ENCODE assay signal across 16 cellular contexts in genomic region chr10:84375881-84376280, GRCh38. TPM values are rescaled to one million over a fixed set of nuclear protein-coding genes. Genes with fewer than 3 reads are reported as not detected.
DNase-seq lines count a peak whose midpoint lies in the region; ATAC-seq and TF ChIP-seq lines count a peak whose summit lies in the region.
"Had no signal": no experiment of that assay in that cellular context is flagged by ENCODE, and none has a peak within 500 bp of the region (broad histone marks: within the 10 kb centered on the region; RNA-seq: fewer than 3 reads in every experiment).

No MANE protein-coding gene starts in this region.

- H3K36me3 ChIP-seq in IMR-90 (ENCODE audit: control insufficient read depth, insufficient read depth, low read length) (peaks cover 14% of the 10 kb centered on the region), body of pancreas (replicated peaks in 1 of 2; ENCODE audit: insufficient read depth in 1 of 2, low read depth in 2 of 2) (peaks cover 0 to 6% of the 10 kb centered on the region in 2 donors)

- H3K4me1 ChIP-seq in IMR-90 (ENCODE audit: control insufficient read depth, insufficient read depth, low read length) (no peaks in the 10 kb centered on the region), body of pancreas (no peaks in the 10 kb centered on the region)
- H3K4me1 ChIP-seq: Peyer's patch, SJSA1 had no signal

- H3K79me1 ChIP-seq in IMR-90 (ENCODE audit: low read depth in 1 of 2, low read length in 2 of 2): peaks cover 20 to 31% of the 10 kb centered on the region in 2 experiments

- TF ChIP-seq CTCF in IMR-90 (conservative IDR thresholded peaks at IDR 0.05; ENCODE audit: low read depth, low read length) (no peak), osteocyte (IDR thresholded peaks at IDR 0.05) (no peak), body of pancreas (IDR thresholded peaks at IDR 0.05) (no peak)

- no peaks in the 10 kb centered on the region; the same call in 1 of the 2 replicates for H3K9me1 ChIP-seq in IMR-90 (ENCODE audit: insufficient read depth, low read length)

- DNase-seq in stimulated activated naive CD8-positive, alpha-beta T cell treated with anti-CD3 and anti-CD28 coated beads, Interleukin-15, Interleukin-2, amounts not matched to agents 100 U/mL and 50 U/mL, for 24 hours: no peak
- no peak for DNase-seq in IMR-90
- DNase-seq in effector memory CD8-positive, alpha-beta T cell: no peak
- no peak for DNase-seq in osteocyte (ENCODE audit: extremely low spot score, unreplicated experiment)
- DNase-seq in left lobe of liver (ENCODE audit: low spot score): no peak
- DNase-seq in body of pancreas: no peak
- DNase-seq: DMS153; GF-D8; NCI-H1694 treated with DMSO at 0.1 percent for 48 hours; NCI-H510A; NCI-H748 treated with DMSO at 0.1 percent for 48 hours; NK-92 treated with Interleukin-12 subunit alpha and Interleukin-12 subunit beta, amount 100 ng/mL, for 24 hours; Peyer's patch had no signal

- H3K27ac ChIP-seq in IMR-90 (ENCODE audit: insufficient read depth, low read length) (no peak overlapping the region), body of pancreas (no peak overlapping the region)
- H3K27ac ChIP-seq: Peyer's patch, SJSA1 had no signal

- no peak for TF ChIP-seq RAD21 in IMR-90 (IDR thresholded peaks at IDR 0.05; ENCODE audit: low read length)

- H2AK5ac ChIP-seq in IMR-90 (ENCODE audit: low read depth, low read length): no peak overlapping the region

- H2BK120ac ChIP-seq in IMR-90 (ENCODE audit: low read depth, low read length): no peak overlapping the region

- peak overlapping the region; percentile 19 for H3K27ac Mint-ChIP-seq in stimulated activated naive CD8-positive, alpha-beta T cell treated with anti-CD3 and anti-CD28 coated beads, Interleukin-15, Interleukin-2, amounts not matched to agents 100 ng/mL and 50 ng/mL, for 24 hours
- H3K27ac Mint-ChIP-seq in effector memory CD8-positive, alpha-beta T cell: peak overlapping the region; percentile 56 to 78
- H3K27ac Mint-ChIP-seq in osteocyte (ENCODE audit: unreplicated experiment): no peak overlapping the region
- H3K27ac Mint-ChIP-seq: CD14-positive monocyte had no signal

- H3K4ac ChIP-seq in IMR-90 (ENCODE audit: low read depth, low read length): no peak overlapping the region

- no peak overlapping the region for H3K9ac ChIP-seq in IMR-90 (ENCODE audit: low read depth, low read length)

- no peaks in the 10 kb centered on the region for H3K9me3 ChIP-seq in IMR-90 (ENCODE audit: control insufficient read depth, insufficient read depth, low read length)
- no peaks in the 10 kb centered on the region for H3K9me3 ChIP-seq in body of pancreas
- H3K9me3 ChIP-seq: Peyer's patch, SJSA1 had no signal

- H4K20me1 ChIP-seq in IMR-90 (ENCODE audit: insufficient read depth, low read length): peaks cover 16% of the 10 kb centered on the region; the same call in 1 of the 2 replicates

- H3K4me2 ChIP-seq in IMR-90 (ENCODE audit: low read depth, low read length): no peak overlapping the region

- no peak overlapping the region for H3K14ac ChIP-seq in IMR-90 (replicated peaks; ENCODE audit: low read depth, low read length)

- H3K27me3 ChIP-seq in IMR-90 (ENCODE audit: control insufficient read depth, insufficient read depth, low read length) (no peaks in the 10 kb centered on the region), body of pancreas (no peaks in the 10 kb centered on the region)
- H3K27me3 ChIP-seq: Peyer's patch, SJSA1 had no signal

- peaks cover 35% of the 10 kb centered on the region for H3K4me1 Mint-ChIP-seq in stimulated activated naive CD8-positive, alpha-beta T cell treated with anti-CD3 and anti-CD28 coated beads, Interleukin-15, Interleukin-2, amounts not matched to agents 100 ng/mL and 50 ng/mL, for 24 hours (ENCODE audit: low read depth)
- peaks cover 20 to 35% of the 10 kb centered on the region in 2 donors for H3K4me1 Mint-ChIP-seq in effector memory CD8-positive, alpha-beta T cell (ENCODE audit: low read depth in 2 of 2)
- H3K4me1 Mint-ChIP-seq in osteocyte (ENCODE audit: unreplicated experiment): peaks cover 5% of the 10 kb centered on the region
- H3K4me1 Mint-ChIP-seq: CD14-positive monocyte had no signal

- H2AK9ac ChIP-seq in IMR-90 (replicated peaks; ENCODE audit: low read depth, low read length, poor library complexity): no peak overlapping the region

- no peak overlapping the region; a peak in 1 of 4 replicates for H4K8ac ChIP-seq in IMR-90 (ENCODE audit: low read depth in 2 of 2, low read length in 2 of 2)

- dilution Hi-C loops in IMR-90 (cut with HindIII; ENCODE audit: low sequenced_read_pairs, unreplicated experiment): no loop called here

- H3K56ac ChIP-seq in IMR-90 (ENCODE audit: extremely low read depth, insufficient read depth, low read length): no peak overlapping the region

- H2BK20ac ChIP-seq in IMR-90 (ENCODE audit: low read depth, low read length): no peak overlapping the region

- peak overlapping the region; percentile 45 for H2BK5ac ChIP-seq in IMR-90 (ENCODE audit: low read depth, low read length, poor library complexity, severe bottlenecking)

- no peak overlapping the region for H4K91ac ChIP-seq in IMR-90 (ENCODE audit: insufficient read depth, low read depth, low read length)

- CTCF ChIA-PET in IMR-90 (lab: Yijun Ruan, JAX): interaction anchor here (1.0 to 1.1 kb wide), 2 partner anchors 55 to 134 kb away, joined by 3 to 4 read pairs; no protein-coding TSS in a partner anchor

- POLR2A ChIA-PET in IMR-90 (lab: Charles Lee; ENCODE audit: unreplicated experiment): no interaction called here

- H3K4me3 Mint-ChIP-seq in stimulated activated naive CD8-positive, alpha-beta T cell treated with anti-CD3 and anti-CD28 coated beads, Interleukin-15, Interleukin-2, amounts not matched to agents 100 ng/mL and 50 ng/mL, for 24 hours: no peak overlapping the region
- no peak overlapping the region for H3K4me3 Mint-ChIP-seq in effector memory CD8-positive, alpha-beta T cell
- H3K4me3 Mint-ChIP-seq in osteocyte (ENCODE audit: unreplicated experiment): no peak overlapping the region
- H3K4me3 Mint-ChIP-seq: CD14-positive monocyte had no signal

- in situ Hi-C loops in IMR-90 (cut with MboI; ENCODE audit: low sequenced_read_pairs): no loop called here

- no peak overlapping the region for H3K23ac ChIP-seq in IMR-90 (ENCODE audit: low read depth, low read length)

- no peak overlapping the region for H2BK15ac ChIP-seq in IMR-90 (ENCODE audit: low read depth, low read length)

- no peak overlapping the region for H3K18ac ChIP-seq in IMR-90 (ENCODE audit: low read depth, low read length)

- WGBS in IMR-90 (ENCODE audit: extremely low coverage in 2 of 2, insufficient read length in 1 of 2), 2 experiments: no CpG with 5 or more reads among the region's 1 CpG
- 93 to 97% methylated on average over 1 of the region's 1 CpG for WGBS in body of pancreas, 2 donors

- ATAC-seq in stimulated activated naive CD8-positive, alpha-beta T cell treated with anti-CD3 and anti-CD28 coated beads, Interleukin-15, Interleukin-2, amounts not matched to agents 100 U/mL and 50 U/mL, for 24 hours: no peak
- ATAC-seq in IMR-90 (ENCODE audit: low read depth): no peak
- no peak for ATAC-seq in effector memory CD8-positive, alpha-beta T cell (replicated peaks)
- ATAC-seq in left lobe of liver: no peak
- no peak for ATAC-seq in body of pancreas

- intact Hi-C loops in IMR-90 (cut with micrococcal nuclease) (loop anchor here (1.0 to 5.0 kb wide), 3 partner anchors 111 to 2001 kb away; no protein-coding TSS in a partner anchor), body of pancreas (cut with DNase I) (loop anchor here (10.0 kb wide), 1 partner anchor 111 kb away; no protein-coding TSS in a partner anchor)

- TF ChIP-seq POLR2A in IMR-90 (IDR thresholded peaks at IDR 0.05; ENCODE audit: low read depth, low read length) (no peak), body of pancreas (IDR thresholded peaks at IDR 0.05) (no peak)

- H4K5ac ChIP-seq in IMR-90 (ENCODE audit: low read depth, low read length): no peak overlapping the region

- H3K9me3 Mint-ChIP-seq in stimulated activated naive CD8-positive, alpha-beta T cell treated with anti-CD3 and anti-CD28 coated beads, Interleukin-15, Interleukin-2, amounts not matched to agents 100 ng/mL and 50 ng/mL, for 24 hours: no peaks in the 10 kb centered on the region
- H3K9me3 Mint-ChIP-seq in effector memory CD8-positive, alpha-beta T cell: no peaks in the 10 kb centered on the region
- H3K9me3 Mint-ChIP-seq in osteocyte (ENCODE audit: unreplicated experiment): no peaks in the 10 kb centered on the region

- no peaks in the 10 kb centered on the region for H3K27me3 Mint-ChIP-seq in stimulated activated naive CD8-positive, alpha-beta T cell treated with anti-CD3 and anti-CD28 coated beads, Interleukin-15, Interleukin-2, amounts not matched to agents 100 ng/mL and 50 ng/mL, for 24 hours
- H3K27me3 Mint-ChIP-seq in effector memory CD8-positive, alpha-beta T cell: no peaks in the 10 kb centered on the region
- no peaks in the 10 kb centered on the region for H3K27me3 Mint-ChIP-seq in osteocyte (ENCODE audit: unreplicated experiment)

- peaks cover 39% of the 10 kb centered on the region for H3K36me3 Mint-ChIP-seq in stimulated activated naive CD8-positive, alpha-beta T cell treated with anti-CD3 and anti-CD28 coated beads, Interleukin-15, Interleukin-2, amounts not matched to agents 100 ng/mL and 50 ng/mL, for 24 hours (ENCODE audit: low read depth)
- H3K36me3 Mint-ChIP-seq in effector memory CD8-positive, alpha-beta T cell (ENCODE audit: insufficient read depth): peaks cover 55% of the 10 kb centered on the region
- peaks cover 16% of the 10 kb centered on the region for H3K36me3 Mint-ChIP-seq in osteocyte (ENCODE audit: unreplicated experiment)

- no peak overlapping the region for H2AFZ ChIP-seq in IMR-90 (replicated peaks; ENCODE audit: low read length, poor library complexity)

- no TSS peak for BruUV-seq in IMR-90 (replicated peaks; lab: Mats Ljungman, UMichigan)

- H3K4me3 ChIP-seq in IMR-90 (ENCODE audit: insufficient read depth, low read depth, low read length) (no peak overlapping the region), body of pancreas (no peak overlapping the region)
- H3K4me3 ChIP-seq: Peyer's patch, SJSA1 had no signal

TF ChIP-seq in IMR-90, 13 proteins besides CTCF, POLR2A, EP300 and RAD21:
- TF ChIP-seq MAFK (IDR thresholded peaks at IDR 0.05; ENCODE audit: low read depth, low read length): peak; percentile 32; the same call in 1 of the 2 replicates
- no peak for TF ChIP-seq MXI1 (IDR thresholded peaks at IDR 0.05; ENCODE audit: borderline replicate concordance, low read depth, low read length)
- TF ChIP-seq CHD1 (IDR thresholded peaks at IDR 0.05; ENCODE audit: low read depth, low read length): no peak
- TF ChIP-seq BHLHE40 (IDR thresholded peaks at IDR 0.05; ENCODE audit: low read depth, low read length): no peak

RNA-seq across cellular contexts. Expression of gene CCSER2, which starts 47.5 kb away (rescaled TPM):
- 27.8 and 31.7 TPM in 2 replicates for total RNA-seq in IMR-90 (2012; rRNA removed)
- 18.0 and 20.4 TPM in 2 replicates for polyA plus RNA-seq in IMR-90 (2012; rRNA removed)
- polyA plus RNA-seq in IMR-90 (2012; cell fraction: cytosol; rRNA removed): 3.7 and 4.3 TPM in 2 replicates
- 4.0 and 33.3 TPM in 2 replicates for polyA plus RNA-seq in IMR-90 (2012; cell fraction: nucleus; rRNA removed; ENCODE audit: low replicate concordance)
- total RNA-seq in osteocyte: 66.8 and 70.3 TPM in 2 replicates
- 13.9 TPM for total RNA-seq in left lobe of liver
- 10 to 100 TPM; 14.5 to 20.0 TPM for total RNA-seq in body of pancreas
